Comparison of ENCODE assay signal across 8 cellular contexts in the genomic region with DNA sequence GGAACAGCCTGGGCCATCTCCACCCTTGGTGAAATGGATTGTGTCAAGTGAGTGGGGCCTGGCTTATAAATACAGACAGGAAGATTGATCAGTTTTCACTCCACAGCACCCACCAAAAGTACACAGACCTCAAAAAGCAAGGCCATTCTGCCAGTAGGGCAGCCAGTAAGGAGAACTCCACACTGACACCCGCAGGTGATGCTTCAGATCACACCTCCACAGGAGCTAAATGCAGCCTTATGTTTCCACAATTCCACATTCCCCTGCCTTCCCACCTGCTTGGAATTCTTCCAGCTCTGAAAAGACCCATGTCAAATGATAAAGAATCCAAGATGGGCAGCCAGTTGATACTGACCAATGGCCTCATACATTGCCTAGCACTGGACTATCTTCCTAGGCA.
DNase-seq lines count a peak whose midpoint lies in the region; ATAC-seq, FAIRE-seq and TF ChIP-seq lines count a peak whose summit lies in the region.

No MANE protein-coding gene starts in this region.

- no peak for FAIRE-seq in endothelial cell of umbilical vein (lab: Jason Lieb, UNC)

- no peaks in the 10 kb centered on the region for H3K27me3 ChIP-seq in GM06990 (replicated peaks; ENCODE audit: control insufficient read depth, insufficient read depth, low read length)
- no peaks in the 10 kb centered on the region for H3K27me3 ChIP-seq in endothelial cell of umbilical vein (ENCODE audit: control insufficient read depth in 2 of 2, insufficient read depth in 2 of 2, low read length in 2 of 2)

- CTCF ChIA-PET in endothelial cell of umbilical vein (lab: Charles Lee), result interaction anchor here (0.7 to 3.1 kb wide), 19 partner anchors 9 to 355 kb away, joined by 3 to 46 read pairs (median 4); no protein-coding TSS in a partner anchor

- no peak overlapping the region for H3K27ac ChIP-seq in endothelial cell of umbilical vein (ENCODE audit: insufficient read depth, low read depth, low read length)

- H3K36me3 ChIP-seq in GM06990 (ENCODE audit: control insufficient read depth, insufficient read depth, low read length), result no peaks in the 10 kb centered on the region
- H3K36me3 ChIP-seq in endothelial cell of umbilical vein (ENCODE audit: control insufficient read depth in 2 of 2, extremely low read depth in 1 of 2, insufficient read depth in 2 of 2, low read length in 2 of 2), result no peaks in the 10 kb centered on the region

- intact Hi-C loops in endothelial cell of umbilical vein (cut with micrococcal nuclease), result no loop called here

- DNase-seq in A172 (ENCODE audit: low spot score), result peak; percentile 19
- no peak for DNase-seq in GM06990 (ENCODE audit: extremely low read depth, insufficient read length)
- peak; percentile 15 for DNase-seq in NCI-H1694 (lab: John Stamatoyannopoulos, UW)
- DNase-seq in endothelial cell of umbilical vein (ENCODE audit: low read depth, low spot score), result no peak
- no peak for DNase-seq in NOMO-1 (lab: John Stamatoyannopoulos, UW; ENCODE audit: unreplicated experiment in 2 of 2)
- no peak for DNase-seq in occipital lobe (lab: John Stamatoyannopoulos, UW)
- no peak for DNase-seq in stimulated activated CD4-positive, alpha-beta T cell treated with anti-CD3 and anti-CD28 coated beads, Interleukin-12 subunit alpha, Interleukin-12 subunit beta, amount 100 ng/mL, for 4 hours

- no peaks in the 10 kb centered on the region for H3K79me2 ChIP-seq in endothelial cell of umbilical vein (ENCODE audit: control insufficient read depth, insufficient read depth, low read length)

- TF ChIP-seq CTCF in GM06990 (IDR thresholded peaks at IDR 0.05; ENCODE audit: insufficient read depth, low read length, poor library complexity, severe bottlenecking) (peak; percentile 40), endothelial cell of umbilical vein (IDR thresholded peaks at IDR 0.05; ENCODE audit: extremely low read depth in 1 of 2, insufficient read depth in 1 of 2, low read depth in 1 of 2, low read length in 2 of 2) (peak; percentile 28 to 46)

- no peak overlapping the region for H3K9ac ChIP-seq in endothelial cell of umbilical vein (replicated peaks; ENCODE audit: extremely low read depth, insufficient read depth, low read length)

- ATAC-seq in HG03175 (IDR thresholded peaks at IDR 0.05; ENCODE audit: unreplicated experiment), result no peak

- dilution Hi-C loops in endothelial cell of umbilical vein (cut with MboI; ENCODE audit: extremely low pct_ligation_motif_present, low sequenced_read_pairs), result no loop called here

- H3K9me3 ChIP-seq in endothelial cell of umbilical vein (replicated peaks; ENCODE audit: control insufficient read depth, insufficient read depth, low read length), result no peaks in the 10 kb centered on the region

- BruUV-seq in endothelial cell of umbilical vein (replicated peaks; lab: Mats Ljungman, UMichigan), result no TSS peak

- TF ChIP-seq POLR2A in endothelial cell of umbilical vein (IDR thresholded peaks at IDR 0.05; ENCODE audit: low read depth, low read length), result no peak

- POLR2A ChIA-PET in endothelial cell of umbilical vein (lab: Charles Lee), result no interaction called here

- no peak overlapping the region for H3K4me3 ChIP-seq in GM06990 (replicated peaks; ENCODE audit: low read depth, low read length)
- H3K4me3 ChIP-seq in endothelial cell of umbilical vein (replicated peaks in 1 of 3; ENCODE audit: insufficient read depth in 1 of 3, low read depth in 1 of 3, low read length in 3 of 3), result no peak overlapping the region

- no peak overlapping the region for H3K4me2 ChIP-seq in endothelial cell of umbilical vein (ENCODE audit: insufficient read depth, low read length)

- no peaks in the 10 kb centered on the region for H4K20me1 ChIP-seq in endothelial cell of umbilical vein (replicated peaks; ENCODE audit: control insufficient read depth, extremely low read depth, insufficient read depth, low read length)

- H3K4me1 ChIP-seq in endothelial cell of umbilical vein (ENCODE audit: control insufficient read depth, extremely low read depth, insufficient read depth, low read length), result no peaks in the 10 kb centered on the region

- H3K9me1 ChIP-seq in endothelial cell of umbilical vein (replicated peaks; ENCODE audit: control insufficient read depth, extremely low read depth, insufficient read depth, low read length), result no peaks in the 10 kb centered on the region

- H2AFZ ChIP-seq in endothelial cell of umbilical vein (ENCODE audit: low read depth, low read length), result no peak overlapping the region

TF ChIP-seq in endothelial cell of umbilical vein, 7 proteins besides CTCF, POLR2A, EP300 and RAD21:
- TF ChIP-seq POLR2AphosphoS5 (IDR thresholded peaks at IDR 0.05; ENCODE audit: insufficient read depth, low read depth, low read length) (no peak), JUN (IDR thresholded peaks at IDR 0.05; ENCODE audit: borderline replicate concordance, insufficient read depth, insufficient read length, low read depth) (no peak), FOS (IDR thresholded peaks at IDR 0.05; ENCODE audit: borderline replicate concordance, insufficient read depth, low read length) (no peak), GATA2 (IDR thresholded peaks at IDR 0.05; ENCODE audit: insufficient read depth, insufficient read length, low read depth, low read length) (no peak), EZH2 (IDR thresholded peaks at IDR 0.05; ENCODE audit: borderline replicate concordance, low read depth, low read length, severe bottlenecking) (no peak), MYC (IDR thresholded peaks at IDR 0.05; ENCODE audit: low read depth, low read length) (no peak)
- TF ChIP-seq, protein P1, sequence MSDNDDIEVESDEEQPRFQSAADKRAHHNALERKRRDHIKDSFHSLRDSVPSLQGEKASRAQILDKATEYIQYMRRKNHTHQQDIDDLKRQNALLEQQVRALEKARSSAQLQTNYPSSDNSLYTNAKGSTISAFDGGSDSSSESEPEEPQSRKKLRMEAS (IDR thresholded peaks at IDR 0.05; ENCODE audit: insufficient read depth, insufficient read length), result no peak

Comparison
In these comparisons a context has a peak if more than half of its experiments do, and no peak if none do; other contexts are left out.
1. DNase-seq: peak in A172 (single experiment) and NCI-H1694 (single experiment); none in GM06990 (single experiment), endothelial cell of umbilical vein (single experiment), NOMO-1 (0 of 2), occipital lobe (single experiment) and stimulated activated CD4-positive, alpha-beta T cell treated with anti-CD3 and anti-CD28 coated beads, Interleukin-12 subunit alpha, Interleukin-12 subunit beta, amount 100 ng/mL, for 4 hours (single experiment).